ENCODE assay signal across 1 cellular context in the genomic region with DNA sequence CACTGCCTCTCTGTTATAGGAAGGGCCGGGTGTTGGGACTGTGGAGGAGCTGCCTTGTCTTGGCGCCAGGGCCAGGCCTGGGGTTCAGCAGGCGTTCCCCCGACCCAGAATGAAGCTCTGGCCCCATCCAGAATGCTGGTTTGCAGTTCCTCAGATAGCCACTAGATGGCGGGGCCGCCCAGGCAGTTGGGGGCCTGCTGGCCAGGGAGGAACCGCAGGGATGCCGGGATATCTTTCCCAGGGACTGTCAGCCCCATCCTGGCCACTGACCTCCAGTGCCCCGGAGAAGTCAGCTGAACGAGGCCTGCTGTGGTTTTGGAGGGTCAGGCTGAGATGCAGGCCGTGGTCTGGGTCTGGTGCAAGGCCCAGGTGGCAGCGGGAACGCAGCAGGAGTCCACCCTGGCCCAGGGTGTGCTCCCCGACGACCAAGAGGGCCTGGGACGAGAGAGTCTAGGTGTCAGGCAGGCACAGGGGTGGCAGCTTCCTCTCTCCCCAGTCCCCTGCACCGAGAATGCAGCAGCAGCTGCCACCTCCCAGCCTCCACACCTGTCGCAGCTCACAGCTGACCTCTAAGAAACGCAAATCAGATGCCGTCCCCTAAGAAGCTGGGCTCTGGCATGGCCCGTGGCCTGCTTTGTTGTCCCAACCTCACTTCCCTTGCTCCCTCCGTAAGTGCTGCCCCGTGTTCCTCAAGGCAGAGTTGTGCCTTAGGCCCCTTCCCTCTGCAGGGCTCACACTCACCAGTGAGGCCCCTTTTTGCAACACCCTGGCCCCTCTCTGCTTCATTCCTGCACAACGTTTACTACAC.
TF ChIP-seq lines count a peak whose summit lies in the region.

No MANE protein-coding gene starts in this region.

TF ChIP-seq in HepG2, 621 proteins besides CTCF, POLR2A, EP300 and RAD21 (continued from another document and continues in another):
- TF ChIP-seq, protein P1, sequence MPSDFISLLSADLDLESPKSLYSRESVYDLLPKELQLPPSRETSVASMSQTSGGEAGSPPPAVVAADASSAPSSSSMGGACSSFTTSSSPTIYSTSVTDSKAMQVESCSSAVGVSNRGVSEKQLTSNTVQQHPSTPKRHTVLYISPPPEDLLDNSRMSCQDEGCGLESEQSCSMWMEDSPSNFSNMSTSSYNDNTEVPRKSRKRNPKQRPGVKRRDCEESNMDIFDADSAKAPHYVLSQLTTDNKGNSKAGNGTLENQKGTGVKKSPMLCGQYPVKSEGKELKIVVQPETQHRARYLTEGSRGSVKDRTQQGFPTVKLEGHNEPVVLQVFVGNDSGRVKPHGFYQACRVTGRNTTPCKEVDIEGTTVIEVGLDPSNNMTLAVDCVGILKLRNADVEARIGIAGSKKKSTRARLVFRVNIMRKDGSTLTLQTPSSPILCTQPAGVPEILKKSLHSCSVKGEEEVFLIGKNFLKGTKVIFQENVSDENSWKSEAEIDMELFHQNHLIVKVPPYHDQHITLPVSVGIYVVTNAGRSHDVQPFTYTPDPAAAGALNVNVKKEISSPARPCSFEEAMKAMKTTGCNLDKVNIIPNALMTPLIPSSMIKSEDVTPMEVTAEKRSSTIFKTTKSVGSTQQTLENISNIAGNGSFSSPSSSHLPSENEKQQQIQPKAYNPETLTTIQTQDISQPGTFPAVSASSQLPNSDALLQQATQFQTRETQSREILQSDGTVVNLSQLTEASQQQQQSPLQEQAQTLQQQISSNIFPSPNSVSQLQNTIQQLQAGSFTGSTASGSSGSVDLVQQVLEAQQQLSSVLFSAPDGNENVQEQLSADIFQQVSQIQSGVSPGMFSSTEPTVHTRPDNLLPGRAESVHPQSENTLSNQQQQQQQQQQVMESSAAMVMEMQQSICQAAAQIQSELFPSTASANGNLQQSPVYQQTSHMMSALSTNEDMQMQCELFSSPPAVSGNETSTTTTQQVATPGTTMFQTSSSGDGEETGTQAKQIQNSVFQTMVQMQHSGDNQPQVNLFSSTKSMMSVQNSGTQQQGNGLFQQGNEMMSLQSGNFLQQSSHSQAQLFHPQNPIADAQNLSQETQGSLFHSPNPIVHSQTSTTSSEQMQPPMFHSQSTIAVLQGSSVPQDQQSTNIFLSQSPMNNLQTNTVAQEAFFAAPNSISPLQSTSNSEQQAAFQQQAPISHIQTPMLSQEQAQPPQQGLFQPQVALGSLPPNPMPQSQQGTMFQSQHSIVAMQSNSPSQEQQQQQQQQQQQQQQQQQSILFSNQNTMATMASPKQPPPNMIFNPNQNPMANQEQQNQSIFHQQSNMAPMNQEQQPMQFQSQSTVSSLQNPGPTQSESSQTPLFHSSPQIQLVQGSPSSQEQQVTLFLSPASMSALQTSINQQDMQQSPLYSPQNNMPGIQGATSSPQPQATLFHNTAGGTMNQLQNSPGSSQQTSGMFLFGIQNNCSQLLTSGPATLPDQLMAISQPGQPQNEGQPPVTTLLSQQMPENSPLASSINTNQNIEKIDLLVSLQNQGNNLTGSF (CRISPR knock-in tag; IDR thresholded peaks at IDR 0.05), result peak; percentile 26
- TF ChIP-seq SMC3 (IDR thresholded peaks at IDR 0.05; ENCODE audit: low read length) (peak; percentile 82), PAX8 (CRISPR knock-in tag; IDR thresholded peaks at IDR 0.05; ENCODE audit: borderline replicate concordance) (0 out of 2 replicates have a peak, but pooled peaks have one; percentile 90), GPN1 (CRISPR knock-in tag; IDR thresholded peaks at IDR 0.05; ENCODE audit: borderline replicate concordance) (no peak), ZNF484 (CRISPR knock-in tag; IDR thresholded peaks at IDR 0.05; ENCODE audit: borderline replicate concordance, low read depth) (0 out of 2 replicates have a peak, but pooled peaks have one; percentile 75), ZSCAN12 (CRISPR knock-in tag; IDR thresholded peaks at IDR 0.05) (no peak), SUZ12 (IDR thresholded peaks at IDR 0.05; ENCODE audit: low read depth, low read length) (no peak), ZNF292 (CRISPR knock-in tag; IDR thresholded peaks at IDR 0.05; ENCODE audit: borderline replicate concordance, low read depth) (peak; percentile 98), DPF2 (CRISPR knock-in tag; IDR thresholded peaks at IDR 0.05; ENCODE audit: borderline replicate concordance, low read depth) (no peak), ZNF781 (CRISPR knock-in tag; IDR thresholded peaks at IDR 0.05; ENCODE audit: borderline replicate concordance, not compliant biosample characterization) (no peak), FIP1L1 (IDR thresholded peaks at IDR 0.05; ENCODE audit: borderline replicate concordance, insufficient read depth, low read depth, low read length) (no peak), ZNF549 (CRISPR knock-in tag; IDR thresholded peaks at IDR 0.05) (no peak), SP5 (CRISPR knock-in tag; IDR thresholded peaks at IDR 0.05; ENCODE audit: borderline replicate concordance, low read depth) (peak; percentile 55; the same call in 1 of the 2 replicates), HNF4A (CRISPR knock-in tag; IDR thresholded peaks at IDR 0.05) (peak; percentile 35; the same call in 1 of the 2 replicates), ZNF143 (CRISPR knock-in tag; IDR thresholded peaks at IDR 0.05) (peak; percentile 90), RARG (CRISPR knock-in tag; IDR thresholded peaks at IDR 0.05; ENCODE audit: low read depth) (no peak), RBFOX2 (IDR thresholded peaks at IDR 0.05; ENCODE audit: low read depth, low read length) (peak; percentile 53), ZNF17 (CRISPR knock-in tag; IDR thresholded peaks at IDR 0.05) (no peak), KDM5B (CRISPR knock-in tag; IDR thresholded peaks at IDR 0.05; ENCODE audit: borderline replicate concordance) (peak; percentile 95), ZNF850 (CRISPR knock-in tag; conservative IDR thresholded peaks at IDR 0.05) (no peak), NFE2L2 (IDR thresholded peaks at IDR 0.05; ENCODE audit: low read length) (0 out of 2 replicates have a peak, but pooled peaks have one; percentile 4), POGZ (CRISPR knock-in tag; IDR thresholded peaks at IDR 0.05) (peak; percentile 74), RAD51 (IDR thresholded peaks at IDR 0.05; ENCODE audit: borderline replicate concordance) (no peak), ZNF326 (CRISPR knock-in tag; IDR thresholded peaks at IDR 0.05; ENCODE audit: borderline replicate concordance) (0 out of 2 replicates have a peak, but pooled peaks have one; percentile 7), ZNF496 (CRISPR knock-in tag; IDR thresholded peaks at IDR 0.05; ENCODE audit: insufficient replicate concordance) (no peak), BCL6 (CRISPR knock-in tag; IDR thresholded peaks at IDR 0.05) (peak; percentile 58), ZNF563 (CRISPR knock-in tag; IDR thresholded peaks at IDR 0.05) (peak; percentile 28; the same call in 1 of the 2 replicates), SRSF1 (optimal IDR thresholded peaks at IDR 0.05; ENCODE audit: low read depth, low read length) (peak; percentile 23), ZNF564 (CRISPR knock-in tag; IDR thresholded peaks at IDR 0.05) (peak; percentile 38; the same call in 1 of the 2 replicates), ZNF557 (CRISPR knock-in tag; IDR thresholded peaks at IDR 0.05) (peak; percentile 22; the same call in 1 of the 2 replicates)
- TF ChIP-seq, protein P2, sequence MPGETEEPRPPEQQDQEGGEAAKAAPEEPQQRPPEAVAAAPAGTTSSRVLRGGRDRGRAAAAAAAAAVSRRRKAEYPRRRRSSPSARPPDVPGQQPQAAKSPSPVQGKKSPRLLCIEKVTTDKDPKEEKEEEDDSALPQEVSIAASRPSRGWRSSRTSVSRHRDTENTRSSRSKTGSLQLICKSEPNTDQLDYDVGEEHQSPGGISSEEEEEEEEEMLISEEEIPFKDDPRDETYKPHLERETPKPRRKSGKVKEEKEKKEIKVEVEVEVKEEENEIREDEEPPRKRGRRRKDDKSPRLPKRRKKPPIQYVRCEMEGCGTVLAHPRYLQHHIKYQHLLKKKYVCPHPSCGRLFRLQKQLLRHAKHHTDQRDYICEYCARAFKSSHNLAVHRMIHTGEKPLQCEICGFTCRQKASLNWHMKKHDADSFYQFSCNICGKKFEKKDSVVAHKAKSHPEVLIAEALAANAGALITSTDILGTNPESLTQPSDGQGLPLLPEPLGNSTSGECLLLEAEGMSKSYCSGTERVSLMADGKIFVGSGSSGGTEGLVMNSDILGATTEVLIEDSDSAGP (CRISPR knock-in tag; IDR thresholded peaks at IDR 0.05; ENCODE audit: borderline replicate concordance), result peak; percentile 92
- TF ChIP-seq, protein P3, sequence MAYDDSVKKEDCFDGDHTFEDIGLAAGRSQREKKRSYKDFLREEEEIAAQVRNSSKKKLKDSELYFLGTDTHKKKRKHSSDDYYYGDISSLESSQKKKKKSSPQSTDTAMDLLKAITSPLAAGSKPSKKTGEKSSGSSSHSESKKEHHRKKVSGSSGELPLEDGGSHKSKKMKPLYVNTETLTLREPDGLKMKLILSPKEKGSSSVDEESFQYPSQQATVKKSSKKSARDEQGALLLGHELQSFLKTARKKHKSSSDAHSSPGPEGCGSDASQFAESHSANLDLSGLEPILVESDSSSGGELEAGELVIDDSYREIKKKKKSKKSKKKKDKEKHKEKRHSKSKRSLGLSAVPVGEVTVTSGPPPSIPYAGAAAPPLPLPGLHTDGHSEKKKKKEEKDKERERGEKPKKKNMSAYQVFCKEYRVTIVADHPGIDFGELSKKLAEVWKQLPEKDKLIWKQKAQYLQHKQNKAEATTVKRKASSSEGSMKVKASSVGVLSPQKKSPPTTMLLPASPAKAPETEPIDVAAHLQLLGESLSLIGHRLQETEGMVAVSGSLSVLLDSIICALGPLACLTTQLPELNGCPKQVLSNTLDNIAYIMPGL (CRISPR knock-in tag; IDR thresholded peaks at IDR 0.05; ENCODE audit: borderline replicate concordance in 1 of 2, low read depth in 1 of 2), result peak; percentile 92 to 95
- TF ChIP-seq, protein P4, sequence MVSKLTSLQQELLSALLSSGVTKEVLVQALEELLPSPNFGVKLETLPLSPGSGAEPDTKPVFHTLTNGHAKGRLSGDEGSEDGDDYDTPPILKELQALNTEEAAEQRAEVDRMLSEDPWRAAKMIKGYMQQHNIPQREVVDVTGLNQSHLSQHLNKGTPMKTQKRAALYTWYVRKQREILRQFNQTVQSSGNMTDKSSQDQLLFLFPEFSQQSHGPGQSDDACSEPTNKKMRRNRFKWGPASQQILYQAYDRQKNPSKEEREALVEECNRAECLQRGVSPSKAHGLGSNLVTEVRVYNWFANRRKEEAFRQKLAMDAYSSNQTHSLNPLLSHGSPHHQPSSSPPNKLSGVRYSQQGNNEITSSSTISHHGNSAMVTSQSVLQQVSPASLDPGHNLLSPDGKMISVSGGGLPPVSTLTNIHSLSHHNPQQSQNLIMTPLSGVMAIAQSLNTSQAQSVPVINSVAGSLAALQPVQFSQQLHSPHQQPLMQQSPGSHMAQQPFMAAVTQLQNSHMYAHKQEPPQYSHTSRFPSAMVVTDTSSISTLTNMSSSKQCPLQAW (CRISPR knock-in tag; IDR thresholded peaks at IDR 0.05), result peak; percentile 90
- TF ChIP-seq, protein P5, sequence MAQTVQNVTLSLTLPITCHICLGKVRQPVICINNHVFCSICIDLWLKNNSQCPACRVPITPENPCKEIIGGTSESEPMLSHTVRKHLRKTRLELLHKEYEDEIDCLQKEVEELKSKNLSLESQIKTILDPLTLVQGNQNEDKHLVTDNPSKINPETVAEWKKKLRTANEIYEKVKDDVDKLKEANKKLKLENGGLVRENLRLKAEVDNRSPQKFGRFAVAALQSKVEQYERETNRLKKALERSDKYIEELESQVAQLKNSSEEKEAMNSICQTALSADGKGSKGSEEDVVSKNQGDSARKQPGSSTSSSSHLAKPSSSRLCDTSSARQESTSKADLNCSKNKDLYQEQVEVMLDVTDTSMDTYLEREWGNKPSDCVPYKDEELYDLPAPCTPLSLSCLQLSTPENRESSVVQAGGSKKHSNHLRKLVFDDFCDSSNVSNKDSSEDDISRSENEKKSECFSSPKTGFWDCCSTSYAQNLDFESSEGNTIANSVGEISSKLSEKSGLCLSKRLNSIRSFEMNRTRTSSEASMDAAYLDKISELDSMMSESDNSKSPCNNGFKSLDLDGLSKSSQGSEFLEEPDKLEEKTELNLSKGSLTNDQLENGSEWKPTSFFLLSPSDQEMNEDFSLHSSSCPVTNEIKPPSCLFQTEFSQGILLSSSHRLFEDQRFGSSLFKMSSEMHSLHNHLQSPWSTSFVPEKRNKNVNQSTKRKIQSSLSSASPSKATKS (CRISPR knock-in tag; IDR thresholded peaks at IDR 0.05), result no peak
- TF ChIP-seq, protein P6, sequence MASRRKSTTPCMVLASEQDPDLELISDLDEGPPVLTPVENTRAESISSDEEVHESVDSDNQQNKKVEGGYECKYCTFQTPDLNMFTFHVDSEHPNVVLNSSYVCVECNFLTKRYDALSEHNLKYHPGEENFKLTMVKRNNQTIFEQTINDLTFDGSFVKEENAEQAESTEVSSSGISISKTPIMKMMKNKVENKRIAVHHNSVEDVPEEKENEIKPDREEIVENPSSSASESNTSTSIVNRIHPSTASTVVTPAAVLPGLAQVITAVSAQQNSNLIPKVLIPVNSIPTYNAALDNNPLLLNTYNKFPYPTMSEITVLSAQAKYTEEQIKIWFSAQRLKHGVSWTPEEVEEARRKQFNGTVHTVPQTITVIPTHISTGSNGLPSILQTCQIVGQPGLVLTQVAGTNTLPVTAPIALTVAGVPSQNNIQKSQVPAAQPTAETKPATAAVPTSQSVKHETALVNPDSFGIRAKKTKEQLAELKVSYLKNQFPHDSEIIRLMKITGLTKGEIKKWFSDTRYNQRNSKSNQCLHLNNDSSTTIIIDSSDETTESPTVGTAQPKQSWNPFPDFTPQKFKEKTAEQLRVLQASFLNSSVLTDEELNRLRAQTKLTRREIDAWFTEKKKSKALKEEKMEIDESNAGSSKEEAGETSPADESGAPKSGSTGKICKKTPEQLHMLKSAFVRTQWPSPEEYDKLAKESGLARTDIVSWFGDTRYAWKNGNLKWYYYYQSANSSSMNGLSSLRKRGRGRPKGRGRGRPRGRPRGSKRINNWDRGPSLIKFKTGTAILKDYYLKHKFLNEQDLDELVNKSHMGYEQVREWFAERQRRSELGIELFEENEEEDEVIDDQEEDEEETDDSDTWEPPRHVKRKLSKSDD (CRISPR knock-in tag; IDR thresholded peaks at IDR 0.05; ENCODE audit: low read depth), result no peak
- TF ChIP-seq, protein P7, sequence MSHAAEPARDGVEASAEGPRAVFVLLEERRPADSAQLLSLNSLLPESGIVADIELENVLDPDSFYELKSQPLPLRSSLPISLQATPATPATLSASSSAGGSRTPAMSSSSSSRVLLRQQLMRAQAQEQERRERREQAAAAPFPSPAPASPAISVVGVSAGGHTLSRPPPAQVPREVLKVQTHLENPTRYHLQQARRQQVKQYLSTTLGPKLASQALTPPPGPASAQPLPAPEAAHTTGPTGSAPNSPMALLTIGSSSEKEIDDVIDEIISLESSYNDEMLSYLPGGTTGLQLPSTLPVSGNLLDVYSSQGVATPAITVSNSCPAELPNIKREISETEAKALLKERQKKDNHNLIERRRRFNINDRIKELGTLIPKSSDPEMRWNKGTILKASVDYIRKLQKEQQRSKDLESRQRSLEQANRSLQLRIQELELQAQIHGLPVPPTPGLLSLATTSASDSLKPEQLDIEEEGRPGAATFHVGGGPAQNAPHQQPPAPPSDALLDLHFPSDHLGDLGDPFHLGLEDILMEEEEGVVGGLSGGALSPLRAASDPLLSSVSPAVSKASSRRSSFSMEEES (CRISPR knock-in tag; IDR thresholded peaks at IDR 0.05), result 0 out of 2 replicates have a peak, but pooled peaks have one; percentile 42
- TF ChIP-seq, protein P8, sequence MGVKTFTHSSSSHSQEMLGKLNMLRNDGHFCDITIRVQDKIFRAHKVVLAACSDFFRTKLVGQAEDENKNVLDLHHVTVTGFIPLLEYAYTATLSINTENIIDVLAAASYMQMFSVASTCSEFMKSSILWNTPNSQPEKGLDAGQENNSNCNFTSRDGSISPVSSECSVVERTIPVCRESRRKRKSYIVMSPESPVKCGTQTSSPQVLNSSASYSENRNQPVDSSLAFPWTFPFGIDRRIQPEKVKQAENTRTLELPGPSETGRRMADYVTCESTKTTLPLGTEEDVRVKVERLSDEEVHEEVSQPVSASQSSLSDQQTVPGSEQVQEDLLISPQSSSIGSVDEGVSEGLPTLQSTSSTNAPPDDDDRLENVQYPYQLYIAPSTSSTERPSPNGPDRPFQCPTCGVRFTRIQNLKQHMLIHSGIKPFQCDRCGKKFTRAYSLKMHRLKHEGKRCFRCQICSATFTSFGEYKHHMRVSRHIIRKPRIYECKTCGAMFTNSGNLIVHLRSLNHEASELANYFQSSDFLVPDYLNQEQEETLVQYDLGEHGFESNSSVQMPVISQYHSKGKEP (CRISPR knock-in tag; IDR thresholded peaks at IDR 0.05), result no peak
